ENCODE assay signal across 10 cellular contexts in genomic region chr2:9310390-9310789, GRCh38.
DNase-seq lines count a peak whose midpoint lies in the region; ATAC-seq and TF ChIP-seq lines count a peak whose summit lies in the region.
"Had no signal": no experiment of that assay in that cellular context is flagged by ENCODE, and none has a peak within 500 bp of the region (broad histone marks: within the 10 kb centered on the region; RNA-seq: fewer than 3 reads in every experiment).

No MANE protein-coding gene starts in this region.

- H3K27me3 Mint-ChIP-seq in activated CD4-positive, alpha-beta T cell treated with anti-CD3 and anti-CD28 coated beads, Interleukin-2, amount 10 ng/mL, durations not matched to agents 24 days and 14 days = no peaks in the 10 kb centered on the region
- no peaks in the 10 kb centered on the region for H3K27me3 Mint-ChIP-seq in CD4-positive, alpha-beta T cell

- H3K27ac Mint-ChIP-seq in activated CD4-positive, alpha-beta T cell treated with anti-CD3 and anti-CD28 coated beads, Interleukin-2, amount 10 ng/mL, durations not matched to agents 24 days and 14 days = no peak overlapping the region
- no peak overlapping the region for H3K27ac Mint-ChIP-seq in CD4-positive, alpha-beta T cell
- H3K27ac Mint-ChIP-seq: activated naive CD8-positive, alpha-beta T cell treated with anti-CD3 and anti-CD28 coated beads, Interleukin-2, amount 10 ng/mL, durations not matched to agents 7 days and 5 days had no signal

- no peak for TF ChIP-seq CTCF in AG04450 (IDR thresholded peaks at IDR 0.05; ENCODE audit: low read depth, low read length)
- TF ChIP-seq CTCF in Peyer's patch (IDR thresholded peaks at IDR 0.05) = no peak
- TF ChIP-seq CTCF in epithelial cell of proximal tubule (conservative IDR thresholded peaks at IDR 0.05; ENCODE audit: low read depth, low read length) = no peak
- TF ChIP-seq CTCF in CD4-positive, alpha-beta T cell (IDR thresholded peaks at IDR 0.05) = no peak

- no peak for ATAC-seq in HG03135 (IDR thresholded peaks at IDR 0.05; ENCODE audit: unreplicated experiment)
- ATAC-seq in CD4-positive, alpha-beta T cell (ENCODE audit: poor library complexity) = no peak

- H3K4me3 Mint-ChIP-seq in activated CD4-positive, alpha-beta T cell treated with anti-CD3 and anti-CD28 coated beads, Interleukin-2, amount 10 ng/mL, durations not matched to agents 24 days and 14 days = no peak overlapping the region
- H3K4me3 Mint-ChIP-seq in CD4-positive, alpha-beta T cell = no peak overlapping the region
- H3K4me3 Mint-ChIP-seq: activated naive CD8-positive, alpha-beta T cell treated with anti-CD3 and anti-CD28 coated beads, Interleukin-2, amount 10 ng/mL, durations not matched to agents 7 days and 5 days had no signal

- DNase-seq in AG04450 (ENCODE audit: low read depth, low spot score) (no peak), Peyer's patch (peak in 1 of 3 donors; percentile 63), epithelial cell of proximal tubule (ENCODE audit: low read depth) (peak; percentile 77), non-pigmented ciliary epithelial cell (ENCODE audit: low read depth) (peak; percentile 82), NCI-H510A (lab: John Stamatoyannopoulos, UW) (no peak)
- no peak for DNase-seq in activated CD4-positive, alpha-beta T cell treated with anti-CD3 and anti-CD28 coated beads, Interleukin-2, amount 10 ng/mL, durations not matched to agents 24 days and 14 days
- no peak for DNase-seq in CD4-positive, alpha-beta T cell
- DNase-seq: activated naive CD8-positive, alpha-beta T cell treated with anti-CD3 and anti-CD28 coated beads, Interleukin-2, amount 10 ng/mL, durations not matched to agents 7 days and 5 days had no signal

- H3K9me3 ChIP-seq in AG04450 (ENCODE audit: control insufficient read depth, insufficient read depth, low read length) (no peaks in the 10 kb centered on the region), Peyer's patch (no peaks in the 10 kb centered on the region)
- H3K9me3 ChIP-seq in CD4-positive, alpha-beta T cell (ENCODE audit: control insufficient read depth, low read length) = no peaks in the 10 kb centered on the region

- H3K4me3 ChIP-seq in AG04450 (ENCODE audit: low read depth, low read length) = no peak overlapping the region
- no peak overlapping the region for H3K4me3 ChIP-seq in Peyer's patch
- H3K4me3 ChIP-seq in epithelial cell of proximal tubule (ENCODE audit: low read depth, low read length) = no peak overlapping the region
- H3K4me3 ChIP-seq: skin epidermis had no signal

- TF ChIP-seq POLR2A in Peyer's patch (IDR thresholded peaks at IDR 0.05) = no peak

- H3K36me3 ChIP-seq in Peyer's patch = no peaks in the 10 kb centered on the region

- H3K36me3 Mint-ChIP-seq in activated CD4-positive, alpha-beta T cell treated with anti-CD3 and anti-CD28 coated beads, Interleukin-2, amount 10 ng/mL, durations not matched to agents 24 days and 14 days (ENCODE audit: low read depth) = no peaks in the 10 kb centered on the region
- no peaks in the 10 kb centered on the region for H3K36me3 Mint-ChIP-seq in CD4-positive, alpha-beta T cell (ENCODE audit: low read depth)
- H3K36me3 Mint-ChIP-seq: activated naive CD8-positive, alpha-beta T cell treated with anti-CD3 and anti-CD28 coated beads, Interleukin-2, amount 10 ng/mL, durations not matched to agents 7 days and 5 days had no signal

- H3K27me3 ChIP-seq in AG04450 (ENCODE audit: control insufficient read depth, insufficient read depth, low read length) (no peaks in the 10 kb centered on the region), Peyer's patch (no peaks in the 10 kb centered on the region)
- no peaks in the 10 kb centered on the region for H3K27me3 ChIP-seq in CD4-positive, alpha-beta T cell (ENCODE audit: control insufficient read depth, insufficient read depth, low read length)

- intact Hi-C loops in activated CD4-positive, alpha-beta T cell treated with anti-CD3 and anti-CD28 coated beads, Interleukin-2, amount 10 ng/mL, durations not matched to agents 24 days and 14 days (cut with micrococcal nuclease) = no loop called here
- intact Hi-C loops in CD4-positive, alpha-beta T cell (cut with DNase I, micrococcal nuclease) = no loop called here

- no peaks in the 10 kb centered on the region for H3K9me3 Mint-ChIP-seq in activated CD4-positive, alpha-beta T cell treated with anti-CD3 and anti-CD28 coated beads, Interleukin-2, amount 10 ng/mL, durations not matched to agents 24 days and 14 days
- no peaks in the 10 kb centered on the region for H3K9me3 Mint-ChIP-seq in CD4-positive, alpha-beta T cell
- H3K9me3 Mint-ChIP-seq: activated naive CD8-positive, alpha-beta T cell treated with anti-CD3 and anti-CD28 coated beads, Interleukin-2, amount 10 ng/mL, durations not matched to agents 7 days and 5 days had no signal

- H3K4me1 ChIP-seq in Peyer's patch = peaks cover 0 to 28% (median 5%) of the 10 kb centered on the region in 4 donors

- no peaks in the 10 kb centered on the region for H3K4me1 Mint-ChIP-seq in activated CD4-positive, alpha-beta T cell treated with anti-CD3 and anti-CD28 coated beads, Interleukin-2, amount 10 ng/mL, durations not matched to agents 24 days and 14 days
- H3K4me1 Mint-ChIP-seq in CD4-positive, alpha-beta T cell (ENCODE audit: low read depth) = no peaks in the 10 kb centered on the region

- CTCF ChIA-PET in AG04450 (lab: Charles Lee) = interaction anchor here (0.8 to 1.6 kb wide), 5 partner anchors 22 to 171 kb away, joined by 3 to 4 read pairs (median 4); no protein-coding TSS in a partner anchor
- CTCF ChIA-PET in CD4-positive, alpha-beta T cell (lab: Charles Lee) = no interaction called here

- H3K27ac ChIP-seq in AG04450 (ENCODE audit: low read depth, low read length) (peak overlapping the region; percentile 74), Peyer's patch (peak overlapping the region in 3 of 4 donors; percentile 18 to 70 (median 69))
- H3K27ac ChIP-seq in CD4-positive, alpha-beta T cell (ENCODE audit: low read depth, low read length) = no peak overlapping the region

- POLR2A ChIA-PET in AG04450 (lab: Yijun Ruan, JAX) = interaction anchor here (0.9 to 1.0 kb wide), 2 partner anchors 14 to 22 kb away, joined by 3 to 7 read pairs; no protein-coding TSS in a partner anchor
- POLR2A ChIA-PET in CD4-positive, alpha-beta T cell (lab: Charles Lee) = no interaction called here

Comparison
In these comparisons a context has a peak if more than half of its experiments do, and no peak if none do; other contexts are left out.
1. DNase-seq: peak in epithelial cell of proximal tubule (single experiment) and non-pigmented ciliary epithelial cell (single experiment); none in AG04450 (single experiment), activated CD4-positive, alpha-beta T cell treated with anti-CD3 and anti-CD28 coated beads, Interleukin-2, amount 10 ng/mL, durations not matched to agents 24 days and 14 days (single experiment), NCI-H510A (single experiment) and CD4-positive, alpha-beta T cell (0 of 10).